9 cellular contexts compared by ENCODE assay signal in the genomic region with DNA sequence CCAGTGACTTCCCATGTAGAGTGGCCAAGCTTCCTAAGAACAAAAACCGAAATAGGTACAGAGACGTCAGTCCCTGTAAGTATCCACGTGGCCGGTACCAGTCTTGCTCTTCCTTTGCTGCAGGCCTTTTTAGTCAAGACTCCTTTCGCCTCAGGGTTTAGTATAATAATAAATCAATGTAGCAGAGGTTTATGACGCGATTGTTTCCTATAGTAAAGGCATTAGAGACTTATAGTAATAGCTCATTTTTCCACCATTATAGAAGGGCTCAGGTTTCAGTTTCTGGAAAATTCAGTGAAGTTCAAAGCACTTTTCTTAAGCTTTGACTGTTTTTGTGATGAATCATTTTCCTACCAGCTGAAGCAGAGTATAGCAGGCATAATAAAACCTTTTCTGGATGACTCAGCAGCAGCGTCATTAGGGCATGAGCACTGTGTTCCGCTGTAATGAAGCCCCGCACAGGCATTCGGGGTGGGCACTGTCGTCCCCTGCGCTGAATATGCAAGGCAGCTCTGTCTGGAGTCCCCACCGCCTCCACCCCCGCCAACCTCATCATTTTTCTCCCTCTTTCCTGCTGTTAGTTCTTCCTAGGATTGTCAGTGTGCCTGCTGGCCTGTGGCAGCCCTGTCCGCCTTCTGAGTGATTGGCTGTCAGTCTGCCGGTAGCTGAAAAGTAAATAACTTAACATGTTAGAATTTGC. TPM values are rescaled to one million over a fixed set of nuclear protein-coding genes. Genes with fewer than 3 reads are reported as not detected.
DNase-seq lines count a peak whose midpoint lies in the region; ATAC-seq and TF ChIP-seq lines count a peak whose summit lies in the region.
"Had no signal": no experiment of that assay in that cellular context is flagged by ENCODE, and none has a peak within 500 bp of the region (broad histone marks: within the 10 kb centered on the region; RNA-seq: fewer than 3 reads in every experiment).

No MANE protein-coding gene starts in this region.

- H3K4me3 ChIP-seq in CD8-positive, alpha-beta memory T cell (ENCODE audit: low read length), result no peak overlapping the region
- H3K4me3 ChIP-seq in OCI-LY3 (ENCODE audit: low read length) (peak overlapping the region; percentile 57), adipocyte (ENCODE audit: low read length) (peak overlapping the region; percentile 4)
- H3K4me3 ChIP-seq: pancreas had no signal

- no peaks in the 10 kb centered on the region for H3K9me3 ChIP-seq in CD8-positive, alpha-beta memory T cell (ENCODE audit: low read length)
- H3K9me3 ChIP-seq in OCI-LY3 (ENCODE audit: insufficient read depth, low read length) (no peaks in the 10 kb centered on the region), adipocyte (ENCODE audit: control insufficient read depth, low read length) (no peaks in the 10 kb centered on the region)
- H3K9me3 ChIP-seq: pancreas had no signal

- no peak for ATAC-seq in memory B cell (ENCODE audit: low read depth)

- H3K4me3 Mint-ChIP-seq in CD8-positive, alpha-beta memory T cell, result peak overlapping the region in 4 of 7 donors; percentile 3 to 72 (median 10)
- peak overlapping the region; percentile 16 for H3K4me3 Mint-ChIP-seq in memory B cell

- H3K4me1 Mint-ChIP-seq in CD8-positive, alpha-beta memory T cell, result peaks cover 38 to 75% (median 60%) of the 10 kb centered on the region in 3 donors
- peaks cover 34% of the 10 kb centered on the region for H3K4me1 Mint-ChIP-seq in memory B cell

- H3K9ac ChIP-seq in OCI-LY3 (ENCODE audit: low read length), result peak overlapping the region; percentile 57
- H3K9ac ChIP-seq in adipocyte (ENCODE audit: low read length), result peak overlapping the region; percentile 1

- peaks cover 5 to 70% (median 26%) of the 10 kb centered on the region in 3 donors for H3K36me3 Mint-ChIP-seq in CD8-positive, alpha-beta memory T cell
- H3K36me3 Mint-ChIP-seq in memory B cell, result peaks cover 29% of the 10 kb centered on the region

- H3K27ac ChIP-seq in CD8-positive, alpha-beta memory T cell (ENCODE audit: low read depth, low read length), result no peak overlapping the region
- H3K27ac ChIP-seq in OCI-LY3 (ENCODE audit: low read length), result peak overlapping the region; percentile 83
- H3K27ac ChIP-seq: pancreas had no signal

- DNase-seq in CD8-positive, alpha-beta memory T cell, result no peak
- peak; percentile 97 for DNase-seq in adipocyte (ENCODE audit: low read depth)
- no peak for DNase-seq in memory B cell (ENCODE audit: low spot score in 2 of 2)
- DNase-seq in stimulated activated CD8-positive, alpha-beta memory T cell treated with anti-CD3 and anti-CD28 coated beads, Interleukin-7, amount 100 ng/mL, for 24 hours (ENCODE audit: low read depth), result peak; percentile 26
- no peak for DNase-seq in NCI-H1694 (lab: John Stamatoyannopoulos, UW)
- no peak for DNase-seq in DMS79 (lab: John Stamatoyannopoulos, UW)
- DNase-seq in HuH-7 (ENCODE audit: low spot score), result no peak
- DNase-seq: pancreas had no signal

- peak overlapping the region; percentile 83 for H3K4me2 ChIP-seq in OCI-LY3 (ENCODE audit: low read length)

- peaks cover 26% of the 10 kb centered on the region for H3K4me1 ChIP-seq in CD8-positive, alpha-beta memory T cell (ENCODE audit: insufficient read depth, low read length)
- H3K4me1 ChIP-seq in OCI-LY3 (ENCODE audit: low read length) (peaks cover 78% of the 10 kb centered on the region), adipocyte (ENCODE audit: control insufficient read depth, insufficient read depth, low read length) (peaks cover 40% of the 10 kb centered on the region)
- H3K4me1 ChIP-seq: pancreas had no signal

- no peaks in the 10 kb centered on the region for H3K27me3 ChIP-seq in CD8-positive, alpha-beta memory T cell (ENCODE audit: insufficient read depth, low read length, poor library complexity, severe bottlenecking)
- H3K27me3 ChIP-seq in OCI-LY3 (ENCODE audit: low read depth, low read length) (no peaks in the 10 kb centered on the region), adipocyte (replicated peaks; ENCODE audit: control insufficient read depth, insufficient read depth, low read length) (no peaks in the 10 kb centered on the region)
- H3K27me3 ChIP-seq: pancreas had no signal

- peak overlapping the region in 7 of 8 donors; percentile 7 to 84 (median 77) for H3K27ac Mint-ChIP-seq in CD8-positive, alpha-beta memory T cell
- peak overlapping the region; percentile 79 for H3K27ac Mint-ChIP-seq in memory B cell

- peaks cover 48% of the 10 kb centered on the region for H3K36me3 ChIP-seq in CD8-positive, alpha-beta memory T cell (ENCODE audit: insufficient read depth, low read length)
- H3K36me3 ChIP-seq in OCI-LY3 (replicated peaks; ENCODE audit: low read depth, low read length) (peaks cover 73% of the 10 kb centered on the region), adipocyte (ENCODE audit: control insufficient read depth, insufficient read depth, low read length, severe bottlenecking) (peaks cover 57% of the 10 kb centered on the region)

- H2AFZ ChIP-seq in OCI-LY3 (ENCODE audit: low read depth, low read length), result no peak overlapping the region

- H4K20me1 ChIP-seq in OCI-LY3 (ENCODE audit: insufficient read depth, low read length), result peaks cover 87% of the 10 kb centered on the region

- peaks cover 99% of the 10 kb centered on the region for H3K79me2 ChIP-seq in OCI-LY3 (ENCODE audit: low read length)

- H3K27me3 Mint-ChIP-seq in CD8-positive, alpha-beta memory T cell, result no peaks in the 10 kb centered on the region
- no peaks in the 10 kb centered on the region for H3K27me3 Mint-ChIP-seq in memory B cell

- POLR2A ChIA-PET in CD8-positive, alpha-beta memory T cell (lab: Charles Lee), result interaction anchor here (0.7 to 1.2 kb wide), 3 partner anchors 9 to 19 kb away, joined by 3 read pairs; no protein-coding TSS in a partner anchor

- CTCF ChIA-PET in CD8-positive, alpha-beta memory T cell (lab: Charles Lee), result interaction anchor here (1.1 kb wide), 1 partner anchor 50 kb away, joined by 3 read pairs; no protein-coding TSS in a partner anchor

- no peaks in the 10 kb centered on the region for H3K9me3 Mint-ChIP-seq in CD8-positive, alpha-beta memory T cell
- no peaks in the 10 kb centered on the region for H3K9me3 Mint-ChIP-seq in memory B cell

- TF ChIP-seq CTCF in OCI-LY3 (IDR thresholded peaks at IDR 0.05; ENCODE audit: low read depth, low read length), result no peak

RNA-seq across cellular contexts. Expression of gene PTPN1, which starts 51.3 kb away (rescaled TPM):
- total RNA-seq in CD8-positive, alpha-beta memory T cell, result 10 to 100 TPM; 64.2 to 67.3 TPM
- 35.7 TPM for polyA plus RNA-seq in CD8-positive, alpha-beta memory T cell

Comparison
In these comparisons a context has a peak if more than half of its experiments do, and no peak if none do; other contexts are left out.
1. DNase-seq: peak in adipocyte (single experiment) and stimulated activated CD8-positive, alpha-beta memory T cell treated with anti-CD3 and anti-CD28 coated beads, Interleukin-7, amount 100 ng/mL, for 24 hours (single experiment); none in CD8-positive, alpha-beta memory T cell (0 of 5), memory B cell (0 of 2), NCI-H1694 (single experiment), DMS79 (single experiment) and HuH-7 (single experiment).